ENCODE assay signal across 1 cellular context in genomic region chr12:109093022-109093918, GRCh38.
TF ChIP-seq lines count a peak whose summit lies in the region.

ALKBH2 (minus strand) TSS chr12:109093472; CDS start chr12:109092786, 686 bp downstream.

TF ChIP-seq in HepG2, 621 proteins besides CTCF, POLR2A, EP300 and RAD21 (continued from another document and continues in another):
- TF ChIP-seq TOE1 (CRISPR knock-in tag; IDR thresholded peaks at IDR 0.05) (peak; percentile 93; the same call in 1 of the 2 replicates), HOXD1 (CRISPR knock-in tag; IDR thresholded peaks at IDR 0.05) (peak; percentile 70; the same call in 1 of the 2 replicates), ZMAT5 (CRISPR knock-in tag; IDR thresholded peaks at IDR 0.05; ENCODE audit: borderline replicate concordance, low read depth) (no peak), TFAP4 (IDR thresholded peaks at IDR 0.05; ENCODE audit: borderline replicate concordance, low read depth) (peak; percentile 88), RERE (CRISPR knock-in tag; IDR thresholded peaks at IDR 0.05; ENCODE audit: low read depth) (peak; percentile 73; the same call in 1 of the 2 replicates), HCFC1 (IDR thresholded peaks at IDR 0.05; ENCODE audit: low read depth, low read length) (peak; percentile 50; the same call in 1 of the 2 replicates), IRF1 (CRISPR knock-in tag; IDR thresholded peaks at IDR 0.05; ENCODE audit: low read depth) (0 out of 2 replicates have a peak, but pooled peaks have one; percentile 74), ZSCAN30 (CRISPR knock-in tag; IDR thresholded peaks at IDR 0.05) (peak; percentile 91; the same call in 1 of the 2 replicates), ZMYM4 (CRISPR knock-in tag; IDR thresholded peaks at IDR 0.05) (peak; percentile 98), ZSCAN12 (CRISPR knock-in tag; IDR thresholded peaks at IDR 0.05) (peak; percentile 76; the same call in 1 of the 2 replicates), HMG20A (CRISPR knock-in tag; IDR thresholded peaks at IDR 0.05; ENCODE audit: borderline replicate concordance) (no peak; the same call in 1 of the 2 replicates), MAF1 (CRISPR knock-in tag; IDR thresholded peaks at IDR 0.05; ENCODE audit: borderline replicate concordance) (no peak), ZNF335 (CRISPR knock-in tag; IDR thresholded peaks at IDR 0.05) (peak; percentile 90), ZNF142 (CRISPR knock-in tag; IDR thresholded peaks at IDR 0.05) (peak; percentile 84; the same call in 1 of the 2 replicates), ZBTB4 (CRISPR knock-in tag; IDR thresholded peaks at IDR 0.05; ENCODE audit: borderline replicate concordance) (peak; percentile 87), FLYWCH1 (CRISPR knock-in tag; IDR thresholded peaks at IDR 0.05) (no peak), BCLAF1 (IDR thresholded peaks at IDR 0.05) (no peak), STAG1 (CRISPR knock-in tag; IDR thresholded peaks at IDR 0.05) (peak; percentile 98), GPN1 (CRISPR knock-in tag; IDR thresholded peaks at IDR 0.05; ENCODE audit: borderline replicate concordance) (no peak), ZNF557 (CRISPR knock-in tag; IDR thresholded peaks at IDR 0.05) (no peak), LBX2 (CRISPR knock-in tag; IDR thresholded peaks at IDR 0.05; ENCODE audit: borderline replicate concordance) (peak; percentile 74; the same call in 1 of the 2 replicates), ZNF782 (CRISPR knock-in tag; IDR thresholded peaks at IDR 0.05; ENCODE audit: borderline replicate concordance) (peak; percentile 71; the same call in 1 of the 2 replicates), ZNF382 (CRISPR knock-in tag; IDR thresholded peaks at IDR 0.05; ENCODE audit: borderline replicate concordance) (no peak), MEIS1 (CRISPR knock-in tag; IDR thresholded peaks at IDR 0.05; ENCODE audit: borderline replicate concordance) (peak; percentile 81; the same call in 1 of the 2 replicates), ZNF503 (CRISPR knock-in tag; IDR thresholded peaks at IDR 0.05) (peak; percentile 52), ADNP (CRISPR knock-in tag; IDR thresholded peaks at IDR 0.05) (no peak), FOXO4 (CRISPR knock-in tag; conservative IDR thresholded peaks at IDR 0.05) (0 out of 2 replicates have a peak, but pooled peaks have one; percentile 20), RORA (CRISPR knock-in tag; IDR thresholded peaks at IDR 0.05) (no peak), ZMYM2 (CRISPR knock-in tag; IDR thresholded peaks at IDR 0.05) (peak; percentile 83), RARA (CRISPR knock-in tag; IDR thresholded peaks at IDR 0.05) (peak; percentile 73)
